Comparison of ENCODE assay signal across 12 cellular contexts in the genomic region with DNA sequence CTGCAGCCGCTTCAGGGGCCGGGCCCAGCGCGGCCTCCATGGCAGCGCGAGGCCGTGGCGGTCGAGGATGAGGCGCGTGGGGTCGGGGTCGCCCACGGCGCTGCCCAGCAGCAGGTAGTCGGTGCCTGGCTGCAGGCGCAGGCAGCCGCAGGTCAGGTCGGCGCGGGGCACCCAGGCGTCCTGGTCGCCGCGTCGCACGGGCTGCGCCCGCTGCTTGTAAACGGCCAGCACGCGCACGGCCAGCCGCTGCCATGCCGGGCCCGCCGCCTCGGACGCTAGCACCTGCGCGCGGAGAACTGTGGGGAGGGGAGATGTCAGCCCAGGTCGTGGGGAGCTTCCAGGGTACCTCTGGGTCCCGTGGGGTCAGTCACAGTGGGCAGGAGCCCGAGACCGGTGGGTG. TPM values are rescaled to one million over a fixed set of nuclear protein-coding genes. Genes with fewer than 3 reads are reported as not detected.
A peak's percentile ranks its signal among the peaks of the same experiment; 100 is the strongest.
DNase-seq lines count a peak whose midpoint lies in the region; ATAC-seq and TF ChIP-seq lines count a peak whose summit lies in the region.
"Had no signal": no experiment of that assay in that cellular context is flagged by ENCODE, and none has a peak within 500 bp of the region (broad histone marks: within the 10 kb centered on the region; RNA-seq: fewer than 3 reads in every experiment).

No MANE protein-coding gene starts in this region.

- DNase-seq in DND-41 (no peak), OCI-LY7 (ENCODE audit: low spot score) (no peak), osteoblast (ENCODE audit: insufficient read length, low spot score, missing footprints) (peak; percentile 50), HAP-1 (ENCODE audit: low spot score in 2 of 2) (no peak), NCI-H2227 (lab: John Stamatoyannopoulos, UW; ENCODE audit: unreplicated experiment) (no peak), caudate nucleus (lab: John Stamatoyannopoulos, UW) (no peak)

- peaks cover 27% of the 10 kb centered on the region for H3K4me1 ChIP-seq in BLaER1
- H3K4me1 ChIP-seq in DND-41 (ENCODE audit: insufficient read depth, low read length): peaks cover 20% of the 10 kb centered on the region
- H3K4me1 ChIP-seq in OCI-LY7 (ENCODE audit: insufficient read depth, low read length, poor library complexity, severe bottlenecking): peaks cover 11% of the 10 kb centered on the region
- peaks cover 13% of the 10 kb centered on the region for H3K4me1 ChIP-seq in osteoblast (ENCODE audit: insufficient read depth, low read length)
- peaks cover 7% of the 10 kb centered on the region; the same call in 1 of the 2 replicates for H3K4me1 ChIP-seq in HAP-1

- H3K27ac ChIP-seq in BLaER1: peak overlapping the region; percentile 83
- H3K27ac ChIP-seq in DND-41 (ENCODE audit: low read length): peak overlapping the region; percentile 78
- no peak overlapping the region for H3K27ac ChIP-seq in OCI-LY7 (ENCODE audit: low read depth, low read length, poor library complexity, severe bottlenecking)
- no peak overlapping the region for H3K27ac ChIP-seq in osteoblast (ENCODE audit: low read depth, low read length)
- H3K27ac ChIP-seq in caudate nucleus (ENCODE audit: low read depth, low read length): no peak overlapping the region

- CTCF ChIA-PET in OCI-LY7 (lab: Charles Lee; ENCODE audit: unreplicated experiment): no interaction called here

- H3K4me3 ChIP-seq in BLaER1 (no peak overlapping the region), DND-41 (ENCODE audit: low read depth in 1 of 2, low read length in 2 of 2) (peak overlapping the region in 1 of 2 experiments; percentile 39; a peak in 1 of 4 replicates), OCI-LY7 (ENCODE audit: low read depth, low read length, poor library complexity, severe bottlenecking) (no peak overlapping the region), osteoblast (ENCODE audit: insufficient read depth, low read length) (no peak overlapping the region), HAP-1 (no peak overlapping the region)
- H3K4me3 ChIP-seq: GM12878, MG63, SJSA1 had no signal

- H3K4me2 ChIP-seq in BLaER1 (peak overlapping the region; percentile 59), DND-41 (ENCODE audit: insufficient read depth, low read length) (peak overlapping the region; percentile 61), OCI-LY7 (ENCODE audit: low read length) (no peak overlapping the region), osteoblast (ENCODE audit: insufficient read depth, low read length) (no peak overlapping the region)

- no TSS peak for BruUV-seq in OCI-LY7 (replicated peaks; lab: Mats Ljungman, UMichigan)

- H3K9me2 ChIP-seq in OCI-LY7 (ENCODE audit: insufficient read depth, low read length): no peaks in the 10 kb centered on the region

- H2AFZ ChIP-seq in DND-41 (ENCODE audit: low read depth, low read length): peak overlapping the region; percentile 84
- peak overlapping the region; percentile 90; the same call in 1 of the 2 replicates for H2AFZ ChIP-seq in OCI-LY7 (ENCODE audit: low read length)
- H2AFZ ChIP-seq in osteoblast (ENCODE audit: low read length): no peak overlapping the region

- H3K27me3 ChIP-seq in BLaER1 (no peaks in the 10 kb centered on the region), DND-41 (ENCODE audit: insufficient read depth, low read length, poor library complexity) (no peaks in the 10 kb centered on the region), osteoblast (ENCODE audit: insufficient read depth, low read length) (peaks cover 2% of the 10 kb centered on the region), HAP-1 (ENCODE audit: low read depth) (no peaks in the 10 kb centered on the region)
- H3K27me3 ChIP-seq: MG63, SJSA1 had no signal

- no peak for ATAC-seq in DND-41 (ENCODE audit: insufficient read depth, low read depth)

- POLR2A ChIA-PET in OCI-LY7 (lab: Charles Lee): no interaction called here

- H3K9ac ChIP-seq in BLaER1 (no peak overlapping the region), DND-41 (ENCODE audit: low read depth, low read length) (peak overlapping the region; percentile 39)

- intact Hi-C loops in OCI-LY7 (cut with micrococcal nuclease; ENCODE audit: unreplicated experiment): no loop called here

- H3K36me3 ChIP-seq in BLaER1 (no peaks in the 10 kb centered on the region), DND-41 (ENCODE audit: insufficient read depth, low read length) (no peaks in the 10 kb centered on the region), OCI-LY7 (ENCODE audit: insufficient read depth, low read length) (no peaks in the 10 kb centered on the region), osteoblast (ENCODE audit: insufficient read depth, low read length) (no peaks in the 10 kb centered on the region), HAP-1 (replicated peaks) (no peaks in the 10 kb centered on the region)
- H3K36me3 ChIP-seq: MG63, SJSA1 had no signal

- in situ Hi-C loops in HAP-1 (cut with MboI; ENCODE audit: low sequenced_read_pairs): no loop called here

- TF ChIP-seq CTCF in DND-41 (IDR thresholded peaks at IDR 0.05; ENCODE audit: borderline replicate concordance, extremely low read depth, low read length, poor library complexity, severe bottlenecking) (no peak), OCI-LY7 (conservative IDR thresholded peaks at IDR 0.05; ENCODE audit: low read length) (no peak), osteoblast (IDR thresholded peaks at IDR 0.05; ENCODE audit: extremely low read depth, low read depth, low read length) (no peak)

- H3K9me3 ChIP-seq in BLaER1: no peaks in the 10 kb centered on the region
- no peaks in the 10 kb centered on the region for H3K9me3 ChIP-seq in DND-41 (ENCODE audit: insufficient read depth, low read length, severe bottlenecking)
- H3K9me3 ChIP-seq in OCI-LY7 (ENCODE audit: low read length): no peaks in the 10 kb centered on the region
- H3K9me3 ChIP-seq in osteoblast (ENCODE audit: low read depth, low read length): no peaks in the 10 kb centered on the region
- H3K9me3 ChIP-seq in HAP-1: no peaks in the 10 kb centered on the region
- H3K9me3 ChIP-seq: MG63, SJSA1 had no signal

- no peaks in the 10 kb centered on the region for H4K20me1 ChIP-seq in BLaER1
- no peaks in the 10 kb centered on the region for H4K20me1 ChIP-seq in DND-41 (ENCODE audit: insufficient read depth, low read length)
- H4K20me1 ChIP-seq in OCI-LY7 (ENCODE audit: insufficient read depth, low read length): no peaks in the 10 kb centered on the region
- no peaks in the 10 kb centered on the region for H4K20me1 ChIP-seq in osteoblast (ENCODE audit: insufficient read depth, low read length)

- no peaks in the 10 kb centered on the region for H3K79me2 ChIP-seq in DND-41 (ENCODE audit: insufficient read depth, low read length)
- H3K79me2 ChIP-seq in OCI-LY7 (ENCODE audit: insufficient read depth, low read depth, low read length): no peaks in the 10 kb centered on the region
- H3K79me2 ChIP-seq in osteoblast (ENCODE audit: insufficient read depth, low read length): no peaks in the 10 kb centered on the region

RNA-seq across cellular contexts. Expression of a gene that starts 11.1 kb away (rescaled TPM):
- total RNA-seq in OCI-LY7 (2014; rRNA removed; shearing (Covaris generic)): 0.16 TPM in 1 of 2 replicates, not detected in the other
- 0.20 and 0.53 TPM in 2 replicates for total RNA-seq in OCI-LY7 (2022)
- total RNA-seq in osteoblast: under 0.01 and 0.29 TPM in 2 replicates
- total RNA-seq: Daoy, GM12878, SJSA1 had no signal

RNA-seq across cellular contexts. Expression of a gene that starts 15.8 kb away (rescaled TPM):
- 2.5 and 2.7 TPM in 2 replicates for total RNA-seq in OCI-LY7 (2014; rRNA removed; shearing (Covaris generic))
- total RNA-seq in OCI-LY7 (2022): 4.6 and 10.8 TPM in 2 replicates
- total RNA-seq in osteoblast: 1.8 and 2.7 TPM in 2 replicates
- total RNA-seq: Daoy, SJSA1 had no signal

RNA-seq across cellular contexts. Expression of a gene that starts 24.6 kb away (rescaled TPM):
- total RNA-seq in OCI-LY7 (2014; rRNA removed; shearing (Covaris generic)): 20.8 and 35.6 TPM in 2 replicates
- total RNA-seq in OCI-LY7 (2022) (15.7 and 19.0 TPM in 2 replicates), osteoblast (14.5 and 18.3 TPM in 2 replicates)

RNA-seq across cellular contexts. Expression of a gene that starts 34.0 kb away (rescaled TPM):
- not detected in 2 replicates for total RNA-seq in OCI-LY7 (2014; rRNA removed; shearing (Covaris generic))
- total RNA-seq in OCI-LY7 (2022) (not detected in 2 replicates), osteoblast (not detected in 2 replicates)
- total RNA-seq: CD4-positive, CD25-positive, alpha-beta regulatory T cell; Daoy; GM12878; SJSA1 had no signal

RNA-seq across cellular contexts. Expression of a gene that starts 42.4 kb away (rescaled TPM):
- 12.4 and 18.2 TPM in 2 replicates for total RNA-seq in OCI-LY7 (2014; rRNA removed; shearing (Covaris generic))
- total RNA-seq in OCI-LY7 (2022) (33.3 and 34.8 TPM in 2 replicates), osteoblast (13.0 and 13.3 TPM in 2 replicates)

Comparison
In these comparisons a context has a peak if more than half of its experiments do, and no peak if none do; other contexts are left out.
1. H3K27ac ChIP-seq: peak in BLaER1 (single experiment) and DND-41 (single experiment); none in OCI-LY7 (single experiment), osteoblast (single experiment) and caudate nucleus (single experiment).
2. H3K4me2 ChIP-seq: peak in BLaER1 (single experiment) and DND-41 (single experiment); none in OCI-LY7 (single experiment) and osteoblast (single experiment).